Comparison of ENCODE assay signal across 21 cellular contexts in the genomic region with DNA sequence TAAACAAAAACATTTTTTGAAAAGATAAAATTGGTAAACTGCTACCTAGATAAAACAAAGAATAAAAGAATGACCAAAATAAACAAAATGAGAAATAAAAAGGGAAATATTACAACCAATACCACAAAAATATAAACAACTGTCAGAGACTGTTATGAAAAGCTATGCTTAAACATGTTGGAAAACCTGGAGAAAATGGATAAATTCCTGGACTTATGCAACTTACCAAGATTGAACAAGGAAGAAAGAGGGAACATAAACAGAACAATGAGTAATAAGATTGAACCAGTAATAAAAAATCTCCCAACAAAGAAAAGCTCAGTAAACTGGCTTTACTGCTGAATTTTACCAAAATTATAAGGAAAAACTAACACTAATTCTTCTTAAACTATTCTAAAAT.
A peak's percentile ranks its signal among the peaks of the same experiment; 100 is the strongest.
DNase-seq lines count a peak whose midpoint lies in the region; ATAC-seq, FAIRE-seq and TF ChIP-seq lines count a peak whose summit lies in the region.
"Had no signal": no experiment of that assay in that cellular context is flagged by ENCODE, and none has a peak within 500 bp of the region (broad histone marks: within the 10 kb centered on the region; RNA-seq: fewer than 3 reads in every experiment).

No MANE protein-coding gene starts in this region.

- H3K4me3 ChIP-seq in AG04450 (ENCODE audit: low read depth, low read length) (no peak overlapping the region), IMR-90 (ENCODE audit: insufficient read depth, low read depth, low read length) (no peak overlapping the region), fibroblast of the aortic adventitia (ENCODE audit: low read depth, low read length) (no peak overlapping the region), left lung (no peak overlapping the region), tibial artery (no peak overlapping the region)
- H3K4me3 ChIP-seq: BLaER1 treated with 17β-estradiol and CSF1 and Interleukin-3, amounts not matched to agents 10 nM and 100 nM had no signal

- ATAC-seq in IMR-90 (ENCODE audit: low read depth) (no peak; the same call in 1 of the 2 replicates), left lung (no peak)
- ATAC-seq: PC-3 had no signal

- H3K27me3 ChIP-seq in AG04450 (ENCODE audit: control insufficient read depth, insufficient read depth, low read length), result no peaks in the 10 kb centered on the region
- no peaks in the 10 kb centered on the region for H3K27me3 ChIP-seq in IMR-90 (ENCODE audit: control insufficient read depth, insufficient read depth, low read length)
- no peaks in the 10 kb centered on the region for H3K27me3 ChIP-seq in left lung
- no peaks in the 10 kb centered on the region for H3K27me3 ChIP-seq in tibial artery
- H3K27me3 ChIP-seq: BLaER1 treated with 17β-estradiol and CSF1 and Interleukin-3, amounts not matched to agents 10 nM and 100 nM had no signal

- dilution Hi-C loops in IMR-90 (cut with HindIII; ENCODE audit: low sequenced_read_pairs, unreplicated experiment), result no loop called here

- H3K9me1 ChIP-seq in IMR-90 (ENCODE audit: insufficient read depth, low read length), result no peaks in the 10 kb centered on the region

- H3K9ac ChIP-seq in IMR-90 (ENCODE audit: low read depth, low read length), result no peak overlapping the region
- H3K9ac ChIP-seq: BLaER1 treated with 17β-estradiol and CSF1 and Interleukin-3, amounts not matched to agents 10 nM and 100 nM had no signal

- no peak overlapping the region for H3K4ac ChIP-seq in IMR-90 (ENCODE audit: low read depth, low read length)

- FAIRE-seq in colon (lab: Jason Lieb, UNC), result peak; percentile 45

- H2AK9ac ChIP-seq in IMR-90 (replicated peaks; ENCODE audit: low read depth, low read length, poor library complexity), result no peak overlapping the region

- DNase-seq in AG04450 (ENCODE audit: low read depth, low spot score), result peak; percentile 51
- peak; percentile 81 for DNase-seq in IMR-90
- peak; percentile 39 for DNase-seq in fibroblast of the aortic adventitia (ENCODE audit: low read depth)
- DNase-seq in left lung, result no peak
- no peak for DNase-seq in tibial artery
- no peak for DNase-seq in Ammon's horn (ENCODE audit: low spot score)
- no peak for DNase-seq in kidney tubule cell (ENCODE audit: low spot score)
- DNase-seq: 8988T, DMS79, H9, MM.1S, NCI-H1092 treated with DMSO at 0.1 percent for 48 hours, NCI-H146, NCI-H2029 treated with DMSO at 0.1 percent for 48 hours, NCI-H2171, NCI-H526, PC-3, RPMI8226, SHP77 treated with DMSO at 0.1 percent for 48 hours had no signal

- H3K23ac ChIP-seq in IMR-90 (ENCODE audit: low read depth, low read length), result no peak overlapping the region

- no peak overlapping the region for H3K56ac ChIP-seq in IMR-90 (ENCODE audit: extremely low read depth, insufficient read depth, low read length)

- H2BK20ac ChIP-seq in IMR-90 (ENCODE audit: low read depth, low read length), result no peak overlapping the region

- no peak overlapping the region for H2BK120ac ChIP-seq in IMR-90 (ENCODE audit: low read depth, low read length)

- H3K18ac ChIP-seq in IMR-90 (ENCODE audit: low read depth, low read length), result peak overlapping the region; percentile 18; the same call in 1 of the 2 replicates

- H3K4me1 ChIP-seq in IMR-90 (ENCODE audit: control insufficient read depth, insufficient read depth, low read length), result no peaks in the 10 kb centered on the region
- H3K4me1 ChIP-seq in left lung, result no peaks in the 10 kb centered on the region
- no peaks in the 10 kb centered on the region for H3K4me1 ChIP-seq in tibial artery
- H3K4me1 ChIP-seq: BLaER1 treated with 17β-estradiol and CSF1 and Interleukin-3, amounts not matched to agents 10 nM and 100 nM had no signal

- H2BK5ac ChIP-seq in IMR-90 (ENCODE audit: low read depth, low read length, poor library complexity, severe bottlenecking), result no peak overlapping the region

- H3K4me2 ChIP-seq in IMR-90 (ENCODE audit: low read depth, low read length), result no peak overlapping the region
- H3K4me2 ChIP-seq: BLaER1 treated with 17β-estradiol and CSF1 and Interleukin-3, amounts not matched to agents 10 nM and 100 nM had no signal

- no peak overlapping the region for H2BK15ac ChIP-seq in IMR-90 (ENCODE audit: low read depth, low read length)

- H3K14ac ChIP-seq in IMR-90 (replicated peaks; ENCODE audit: low read depth, low read length), result no peak overlapping the region

- H3K36me3 ChIP-seq in IMR-90 (ENCODE audit: control insufficient read depth, insufficient read depth, low read length) (no peaks in the 10 kb centered on the region), left lung (no peaks in the 10 kb centered on the region), tibial artery (no peaks in the 10 kb centered on the region)
- H3K36me3 ChIP-seq: BLaER1 treated with 17β-estradiol and CSF1 and Interleukin-3, amounts not matched to agents 10 nM and 100 nM had no signal

- no peaks in the 10 kb centered on the region for H4K20me1 ChIP-seq in IMR-90 (ENCODE audit: insufficient read depth, low read length)
- H4K20me1 ChIP-seq: BLaER1 treated with 17β-estradiol and CSF1 and Interleukin-3, amounts not matched to agents 10 nM and 100 nM had no signal

- TF ChIP-seq RAD21 in IMR-90 (IDR thresholded peaks at IDR 0.05; ENCODE audit: low read length), result no peak

- in situ Hi-C loops in IMR-90 (cut with MboI; ENCODE audit: low sequenced_read_pairs), result no loop called here

- TF ChIP-seq POLR2A in IMR-90 (IDR thresholded peaks at IDR 0.05; ENCODE audit: low read depth, low read length), result no peak

- no TSS peak for BruUV-seq in IMR-90 (replicated peaks; lab: Mats Ljungman, UMichigan)

- no peak overlapping the region for H4K8ac ChIP-seq in IMR-90 (ENCODE audit: low read depth in 2 of 2, low read length in 2 of 2)

- no peak for TF ChIP-seq CTCF in AG04450 (IDR thresholded peaks at IDR 0.05; ENCODE audit: low read depth, low read length)
- no peak for TF ChIP-seq CTCF in IMR-90 (conservative IDR thresholded peaks at IDR 0.05; ENCODE audit: low read depth, low read length)
- TF ChIP-seq CTCF in fibroblast of the aortic adventitia (IDR thresholded peaks at IDR 0.05; ENCODE audit: insufficient read depth, low read length), result no peak
- no peak for TF ChIP-seq CTCF in left lung (IDR thresholded peaks at IDR 0.05)
- TF ChIP-seq CTCF in tibial artery (IDR thresholded peaks at IDR 0.05), result no peak

- intact Hi-C loops in IMR-90 (cut with micrococcal nuclease), result no loop called here
- intact Hi-C loops in left lung (cut with DNase I), result no loop called here
- intact Hi-C loops in tibial artery (cut with DNase I; ENCODE audit: low total_unique reads), result no loop called here

- H3K27ac ChIP-seq in AG04450 (ENCODE audit: low read depth, low read length) (no peak overlapping the region), IMR-90 (ENCODE audit: insufficient read depth, low read length) (no peak overlapping the region), left lung (no peak overlapping the region), tibial artery (no peak overlapping the region)
- H3K27ac ChIP-seq: BLaER1 treated with 17β-estradiol and CSF1 and Interleukin-3, amounts not matched to agents 10 nM and 100 nM had no signal

- no peaks in the 10 kb centered on the region for H3K79me1 ChIP-seq in IMR-90 (ENCODE audit: low read depth in 1 of 2, low read length in 2 of 2)

- no peak overlapping the region for H2AK5ac ChIP-seq in IMR-90 (ENCODE audit: low read depth, low read length)

- no peak overlapping the region for H4K91ac ChIP-seq in IMR-90 (ENCODE audit: insufficient read depth, low read depth, low read length)

- no peak overlapping the region for H2AFZ ChIP-seq in IMR-90 (replicated peaks; ENCODE audit: low read length, poor library complexity)

- H3K9me3 ChIP-seq in AG04450 (ENCODE audit: control insufficient read depth, insufficient read depth, low read length), result peaks cover 16% of the 10 kb centered on the region
- peaks cover 6% of the 10 kb centered on the region for H3K9me3 ChIP-seq in IMR-90 (ENCODE audit: control insufficient read depth, insufficient read depth, low read length)
- H3K9me3 ChIP-seq in left lung, result peaks cover 0 to 34% of the 10 kb centered on the region in 2 donors
- H3K9me3 ChIP-seq in tibial artery, result no peaks in the 10 kb centered on the region

- no peak overlapping the region for H4K5ac ChIP-seq in IMR-90 (ENCODE audit: low read depth, low read length)

- POLR2A ChIA-PET in AG04450 (lab: Yijun Ruan, JAX) (no interaction called here), IMR-90 (lab: Charles Lee; ENCODE audit: unreplicated experiment) (no interaction called here)

- CTCF ChIA-PET in AG04450 (lab: Charles Lee), result no interaction called here
- CTCF ChIA-PET in IMR-90 (lab: Yijun Ruan, JAX), result no interaction called here

TF ChIP-seq in IMR-90, 13 proteins besides CTCF, POLR2A, EP300 and RAD21:
- TF ChIP-seq CEBPB (IDR thresholded peaks at IDR 0.05; ENCODE audit: low read depth, low read length) (peak; percentile 80), RFX5 (IDR thresholded peaks at IDR 0.05; ENCODE audit: low read depth, low read length) (no peak), RCOR1 (IDR thresholded peaks at IDR 0.05; ENCODE audit: insufficient replicate concordance, low read length) (no peak)
- TF ChIP-seq, protein P1, sequence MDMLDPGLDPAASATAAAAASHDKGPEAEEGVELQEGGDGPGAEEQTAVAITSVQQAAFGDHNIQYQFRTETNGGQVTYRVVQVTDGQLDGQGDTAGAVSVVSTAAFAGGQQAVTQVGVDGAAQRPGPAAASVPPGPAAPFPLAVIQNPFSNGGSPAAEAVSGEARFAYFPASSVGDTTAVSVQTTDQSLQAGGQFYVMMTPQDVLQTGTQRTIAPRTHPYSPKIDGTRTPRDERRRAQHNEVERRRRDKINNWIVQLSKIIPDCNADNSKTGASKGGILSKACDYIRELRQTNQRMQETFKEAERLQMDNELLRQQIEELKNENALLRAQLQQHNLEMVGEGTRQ (IDR thresholded peaks at IDR 0.05; ENCODE audit: low read depth, low read length), result no peak

Comparison
In these comparisons a context has a peak if more than half of its experiments do, and no peak if none do; other contexts are left out.
1. DNase-seq: peak in AG04450 (single experiment), IMR-90 (single experiment) and fibroblast of the aortic adventitia (single experiment); none in left lung (0 of 2), tibial artery (0 of 2), Ammon's horn (single experiment) and kidney tubule cell (single experiment).